Comparison of ENCODE assay signal across 8 cellular contexts in the genomic region with DNA sequence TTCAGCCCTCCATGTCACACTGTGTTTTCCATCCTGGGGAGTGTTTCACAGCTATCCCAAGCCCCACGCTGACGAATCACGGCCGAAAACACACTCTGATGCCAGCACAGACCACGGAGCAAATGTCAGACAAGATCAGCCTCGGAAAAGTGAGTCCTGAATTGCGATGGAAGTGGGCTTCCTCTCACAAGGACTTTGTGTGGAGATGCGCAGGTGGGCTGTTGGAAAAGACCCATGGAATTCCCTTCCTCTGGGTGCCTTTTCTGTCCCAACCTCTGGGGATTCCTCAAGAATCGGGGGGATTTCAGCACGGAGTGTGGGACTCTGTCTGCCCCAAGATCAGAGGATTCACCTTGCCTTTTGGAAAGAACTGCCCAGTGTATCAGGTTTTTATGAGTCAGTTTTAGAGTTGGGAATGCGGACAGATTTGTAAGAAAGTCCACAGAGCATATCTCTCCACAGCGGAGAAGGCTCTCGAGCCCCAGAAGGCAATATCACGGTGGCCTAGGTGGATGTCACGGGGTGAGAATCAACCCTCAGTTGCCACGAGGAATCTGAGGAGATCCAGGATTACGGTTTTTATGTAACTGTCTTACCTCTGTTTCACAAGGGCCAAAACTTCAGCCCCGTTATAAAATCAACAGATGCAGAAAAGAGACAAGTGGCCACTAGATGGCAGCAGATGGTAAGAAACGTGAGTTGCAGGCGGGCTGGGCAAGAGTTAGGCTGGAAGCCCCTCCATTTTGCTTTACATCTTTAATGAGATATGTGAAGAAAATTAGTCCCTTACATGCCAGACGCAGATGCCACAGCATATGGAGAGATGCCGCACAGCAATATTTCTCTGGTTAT.
DNase-seq lines count a peak whose midpoint lies in the region; ATAC-seq and TF ChIP-seq lines count a peak whose summit lies in the region.

No MANE protein-coding gene starts in this region.

- DNase-seq in COLO668 (lab: John Stamatoyannopoulos, UW; ENCODE audit: unreplicated experiment) = peak; percentile 73
- peak; percentile 70 for DNase-seq in HFF-Myc (ENCODE audit: extremely low read depth, low read depth)
- DNase-seq in NCI-H82 treated with DMSO at 0.1 percent for 48 hours (lab: John Stamatoyannopoulos, UW; ENCODE audit: unreplicated experiment) = peak; percentile 45
- peak; percentile 79 for DNase-seq in MCF 10A (ENCODE audit: unreplicated experiment)
- DNase-seq in inferior parietal cortex (ENCODE audit: extremely low spot score) = peak; percentile 96
- DNase-seq in stimulated activated CD8-positive, alpha-beta memory T cell treated with anti-CD3 and anti-CD28 coated beads, Interleukin-7, amount 100 ng/mL, for 24 hours (ENCODE audit: low read depth) = peak; percentile 2
- DNase-seq in activated naive CD4-positive, alpha-beta T cell treated with anti-CD3 and anti-CD28 coated beads, Interleukin-2, amount 10 ng/mL, durations not matched to agents 7 days and 5 days = no peak

- TF ChIP-seq CTCF in HFF-Myc (IDR thresholded peaks at IDR 0.05; ENCODE audit: low read depth, low read length, missing control alignments) = peak; percentile 68
- TF ChIP-seq CTCF in MCF 10A (IDR thresholded peaks at IDR 0.05; ENCODE audit: unreplicated experiment) = peak; percentile 72

- no peak for ATAC-seq in GM19452 (IDR thresholded peaks at IDR 0.05; ENCODE audit: unreplicated experiment)

- no TSS peak for BruUV-seq in MCF 10A (replicated peaks; lab: Mats Ljungman, UMichigan)

- CTCF ChIA-PET in MCF 10A (lab: Yijun Ruan, JAX) = interaction anchor here (0.6 to 7.8 kb wide), 18 partner anchors 12 to 169 kb away, joined by 3 to 233 read pairs (median 4); no protein-coding TSS in a partner anchor
- CTCF ChIA-PET in activated naive CD4-positive, alpha-beta T cell treated with anti-CD3 and anti-CD28 coated beads, Interleukin-2, amount 10 ng/mL, durations not matched to agents 7 days and 5 days (lab: Charles Lee) = no interaction called here

- H3K36me3 Mint-ChIP-seq in MCF 10A (ENCODE audit: insufficient read depth, unreplicated experiment) = peaks cover 6% of the 10 kb centered on the region
- H3K36me3 Mint-ChIP-seq in activated naive CD4-positive, alpha-beta T cell treated with anti-CD3 and anti-CD28 coated beads, Interleukin-2, amount 10 ng/mL, durations not matched to agents 7 days and 5 days = no peaks in the 10 kb centered on the region

- H3K4me1 Mint-ChIP-seq in MCF 10A (ENCODE audit: insufficient read depth, unreplicated experiment) = peaks cover 27% of the 10 kb centered on the region
- H3K4me1 Mint-ChIP-seq in activated naive CD4-positive, alpha-beta T cell treated with anti-CD3 and anti-CD28 coated beads, Interleukin-2, amount 10 ng/mL, durations not matched to agents 7 days and 5 days = no peaks in the 10 kb centered on the region

- no peak overlapping the region for H3K27ac Mint-ChIP-seq in MCF 10A (ENCODE audit: low read depth, unreplicated experiment)
- H3K27ac Mint-ChIP-seq in activated naive CD4-positive, alpha-beta T cell treated with anti-CD3 and anti-CD28 coated beads, Interleukin-2, amount 10 ng/mL, durations not matched to agents 7 days and 5 days = no peak overlapping the region

- intact Hi-C loops in MCF 10A (cut with micrococcal nuclease) = loop anchor here (1.0 to 5.0 kb wide), 3 partner anchors 86 to 595 kb away; partner anchors contain the start of gene AJUBA

- no peaks in the 10 kb centered on the region for H3K9me3 Mint-ChIP-seq in MCF 10A (ENCODE audit: unreplicated experiment)
- H3K9me3 Mint-ChIP-seq in activated naive CD4-positive, alpha-beta T cell treated with anti-CD3 and anti-CD28 coated beads, Interleukin-2, amount 10 ng/mL, durations not matched to agents 7 days and 5 days = no peaks in the 10 kb centered on the region

- H3K4me3 ChIP-seq in HFF-Myc (replicated peaks; ENCODE audit: low read depth, low read length) = no peak overlapping the region

- no peak overlapping the region for H3K4me3 Mint-ChIP-seq in MCF 10A (ENCODE audit: unreplicated experiment)
- H3K4me3 Mint-ChIP-seq in activated naive CD4-positive, alpha-beta T cell treated with anti-CD3 and anti-CD28 coated beads, Interleukin-2, amount 10 ng/mL, durations not matched to agents 7 days and 5 days = no peak overlapping the region

- POLR2A ChIA-PET in MCF 10A (lab: Yijun Ruan, JAX) = interaction anchor here (0.7 kb wide), 1 partner anchor 66 kb away, joined by 3 read pairs; no protein-coding TSS in a partner anchor

- H3K27me3 Mint-ChIP-seq in MCF 10A (ENCODE audit: insufficient read depth, unreplicated experiment) = no peaks in the 10 kb centered on the region
- H3K27me3 Mint-ChIP-seq in activated naive CD4-positive, alpha-beta T cell treated with anti-CD3 and anti-CD28 coated beads, Interleukin-2, amount 10 ng/mL, durations not matched to agents 7 days and 5 days = no peaks in the 10 kb centered on the region
